ENCODE assay signal across 8 cellular contexts in genomic region chr12:12588436-12588835, GRCh38. TPM values are rescaled to one million over a fixed set of nuclear protein-coding genes. Genes with fewer than 3 reads are reported as not detected.
DNase-seq lines count a peak whose midpoint lies in the region; ATAC-seq and TF ChIP-seq lines count a peak whose summit lies in the region.
"Not testable (repeated sequence)": the region's sequence is repeated elsewhere in the genome, so short reads cannot be mapped to it uniquely, and the experiment has no call there.

No MANE protein-coding gene starts in this region.

- H3K79me1 ChIP-seq in trophoblast cell (ENCODE audit: low read length), result not testable (repeated sequence)

- H4K8ac ChIP-seq in trophoblast cell (ENCODE audit: low read depth, low read length), result not testable (repeated sequence)

- peaks cover 11% of the 10 kb centered on the region for H3K4me1 Mint-ChIP-seq in GM23338
- not testable (repeated sequence) for H3K4me1 Mint-ChIP-seq in type B pancreatic cell (ENCODE audit: unreplicated experiment)

- TF ChIP-seq POLR2A in prostate gland (IDR thresholded peaks at IDR 0.05), result not testable (repeated sequence)

- not testable (repeated sequence) for H2BK12ac ChIP-seq in trophoblast cell (ENCODE audit: low read length)

- not testable (repeated sequence) for H2BK120ac ChIP-seq in trophoblast cell (ENCODE audit: insufficient read depth, low read length, poor library complexity)

- not testable (repeated sequence) for DNase-seq in GM23338 (ENCODE audit: low spot score); PC-3; PC-9; prostate gland (ENCODE audit: low spot score); type B pancreatic cell (ENCODE audit: extremely low spot score, unreplicated experiment)
- peak; percentile 73 to 83 for DNase-seq in trophoblast cell

- H2AK5ac ChIP-seq in trophoblast cell (ENCODE audit: low read length), result not testable (repeated sequence)

- not testable (repeated sequence) for H3K4me1 ChIP-seq in GM23338 (ENCODE audit: insufficient read depth)
- H3K4me1 ChIP-seq in PC-3 (ENCODE audit: insufficient read depth, low read length) (peaks cover 60% of the 10 kb centered on the region), PC-9 (replicated peaks; ENCODE audit: insufficient read depth) (peaks cover 71% of the 10 kb centered on the region), trophoblast cell (ENCODE audit: control insufficient read depth in 1 of 2, insufficient read depth in 2 of 2, low read length in 2 of 2) (peaks cover 6 to 14% of the 10 kb centered on the region in 2 experiments), prostate gland (replicated peaks) (peaks cover 11% of the 10 kb centered on the region)

- H3K18ac ChIP-seq in trophoblast cell (ENCODE audit: low read length), result not testable (repeated sequence)

- TF ChIP-seq CTCF in C4-2B (conservative IDR thresholded peaks at IDR 0.05); GM23338 (conservative IDR thresholded peaks at IDR 0.05; ENCODE audit: low read depth in 2 of 2); PC-3 (conservative IDR thresholded peaks at IDR 0.05; ENCODE audit: low read depth, low read length); PC-9 (conservative IDR thresholded peaks at IDR 0.05); VCaP (conservative IDR thresholded peaks at IDR 0.05); prostate gland (IDR thresholded peaks at IDR 0.05); type B pancreatic cell (conservative IDR thresholded peaks at IDR 0.05): not testable (repeated sequence)

- not testable (repeated sequence) for H4K12ac ChIP-seq in trophoblast cell (ENCODE audit: low read depth, low read length)

- WGBS in trophoblast cell (ENCODE audit: extremely low coverage, insufficient coverage, insufficient read length), result no CpG with 5 or more reads among the region's 3 CpGs
- 80% methylated on average over 3 of the region's 3 CpGs for WGBS in prostate gland

- not testable (repeated sequence) for H3F3A ChIP-seq in GM23338 (replicated peaks; ENCODE audit: low read depth); PC-3 (ENCODE audit: low read length, unreplicated experiment)
- H3F3A ChIP-seq in PC-9 (ENCODE audit: insufficient read depth, low read depth), result peaks cover 33% of the 10 kb centered on the region

- H3K27ac ChIP-seq in C4-2B, result peak overlapping the region; percentile 88
- H3K27ac ChIP-seq in GM23338 (ENCODE audit: low read depth); trophoblast cell (ENCODE audit: low read depth, low read length): not testable (repeated sequence)
- peak overlapping the region; percentile 97 for H3K27ac ChIP-seq in PC-3 (ENCODE audit: low read length)
- H3K27ac ChIP-seq in PC-9, result peak overlapping the region; percentile 56
- H3K27ac ChIP-seq in VCaP, result peak overlapping the region; percentile 96
- H3K27ac ChIP-seq in prostate gland, result peak overlapping the region; percentile 74 to 80

- not testable (repeated sequence) for H3K27ac Mint-ChIP-seq in GM23338
- H3K27ac Mint-ChIP-seq in type B pancreatic cell, result peak overlapping the region; percentile 64

- ATAC-seq in GM23338, PC-3: not testable (repeated sequence)

- not testable (repeated sequence) for H3K14ac ChIP-seq in trophoblast cell (ENCODE audit: low read length)

- CTCF ChIA-PET in PC-3 (lab: Charles Lee), result not testable (repeated sequence)
- CTCF ChIA-PET in PC-9 (lab: Charles Lee), result interaction anchor here (0.6 to 1.0 kb wide), 3 partner anchors 24 to 921 kb away, joined by 4 to 12 read pairs (median 10); no protein-coding TSS in a partner anchor

- not testable (repeated sequence) for H3K36me3 Mint-ChIP-seq in GM23338 (ENCODE audit: low read depth)
- H3K36me3 Mint-ChIP-seq in type B pancreatic cell, result peaks cover 22% of the 10 kb centered on the region

- not testable (repeated sequence) for H4K20me1 ChIP-seq in GM23338 (replicated peaks; ENCODE audit: insufficient read depth); PC-3 (ENCODE audit: low read length); PC-9 (ENCODE audit: insufficient read depth)

- BruUV-seq in PC-3 (replicated peaks; lab: Mats Ljungman, UMichigan); PC-9 (replicated peaks; lab: Mats Ljungman, UMichigan): not testable (repeated sequence)

- 0 out of 2 replicates have a peak overlapping the region, but pooled peaks have one; percentile 38 for H2AFZ ChIP-seq in GM23338
- not testable (repeated sequence) for H2AFZ ChIP-seq in PC-3 (ENCODE audit: low read length); PC-9; trophoblast cell (ENCODE audit: insufficient read depth, low read length, poor library complexity)

- not testable (repeated sequence) for H3K79me2 ChIP-seq in GM23338 (replicated peaks; ENCODE audit: insufficient read depth); PC-3 (ENCODE audit: low read length); PC-9 (ENCODE audit: low read depth); trophoblast cell (ENCODE audit: control insufficient read depth, insufficient read depth, low read length, poor library complexity)

- H4K91ac ChIP-seq in trophoblast cell (ENCODE audit: low read depth, low read length), result not testable (repeated sequence)

- H3K23ac ChIP-seq in trophoblast cell (ENCODE audit: low read length), result not testable (repeated sequence)

- not testable (repeated sequence) for H3K4me3 ChIP-seq in GM23338; PC-3 (ENCODE audit: low read length); PC-9; trophoblast cell (ENCODE audit: low read depth, low read length); prostate gland

- not testable (repeated sequence) for H3K4me2 ChIP-seq in GM23338; trophoblast cell (ENCODE audit: low read length)
- H3K4me2 ChIP-seq in PC-3 (ENCODE audit: low read length), result peak overlapping the region; percentile 68; the same call in 1 of the 2 replicates
- H3K4me2 ChIP-seq in PC-9, result peak overlapping the region; percentile 49

- not testable (repeated sequence) for H3K4me3 Mint-ChIP-seq in GM23338, type B pancreatic cell

- H3K9me2 ChIP-seq in GM23338 (ENCODE audit: insufficient read depth); PC-3 (replicated peaks; ENCODE audit: low read length); PC-9 (ENCODE audit: insufficient read depth): not testable (repeated sequence)

- not testable (repeated sequence) for H3K27me3 ChIP-seq in GM23338 (ENCODE audit: insufficient read depth); PC-3 (ENCODE audit: low read length); PC-9 (ENCODE audit: insufficient read depth, low read depth); trophoblast cell (ENCODE audit: insufficient read depth, low read length); prostate gland (replicated peaks; ENCODE audit: insufficient read depth)

- H3K27me3 Mint-ChIP-seq in GM23338 (ENCODE audit: insufficient read depth, low read depth, poor library complexity), result not testable (repeated sequence)
- H3K27me3 Mint-ChIP-seq in type B pancreatic cell, result peaks cover 11% of the 10 kb centered on the region

- not testable (repeated sequence) for H2BK5ac ChIP-seq in trophoblast cell (ENCODE audit: low read depth, low read length, poor library complexity)

- H3K9me3 ChIP-seq in PC-3 (ENCODE audit: low read length); PC-9 (ENCODE audit: insufficient read depth, low read depth); trophoblast cell (ENCODE audit: insufficient read depth, low read depth, low read length); prostate gland: not testable (repeated sequence)

- intact Hi-C loops in PC-3 (cut with micrococcal nuclease); PC-9 (cut with micrococcal nuclease; ENCODE audit: unreplicated experiment); prostate gland (cut with DNase I): not testable (repeated sequence)

- POLR2A ChIA-PET in PC-3 (lab: Charles Lee; ENCODE audit: unreplicated experiment); PC-9 (lab: Charles Lee; ENCODE audit: unreplicated experiment): not testable (repeated sequence)

- H3K9me3 Mint-ChIP-seq in GM23338, result not testable (repeated sequence)
- H3K9me3 Mint-ChIP-seq in type B pancreatic cell, result peaks cover 14% of the 10 kb centered on the region

- not testable (repeated sequence) for H3K36me3 ChIP-seq in GM23338 (ENCODE audit: insufficient read depth); PC-3 (ENCODE audit: low read depth, low read length); PC-9 (ENCODE audit: low read depth); trophoblast cell (ENCODE audit: control insufficient read depth in 1 of 2, insufficient read depth in 2 of 2, low read length in 2 of 2); prostate gland

- H3K4ac ChIP-seq in trophoblast cell (ENCODE audit: low read depth, low read length), result not testable (repeated sequence)

- peak overlapping the region; percentile 87 for H3K9ac ChIP-seq in PC-3 (ENCODE audit: low read length)
- H3K9ac ChIP-seq in trophoblast cell (ENCODE audit: low read length), result not testable (repeated sequence)

RNA-seq across cellular contexts. Expression of gene CREBL2, which starts 23.2 kb away (rescaled TPM):
- total RNA-seq in GM23338 (2014; rRNA removed; shearing (Covaris generic)), result 20.5 and 21.6 TPM in 2 replicates
- 9.0 and 9.3 TPM in 2 replicates for polyA plus RNA-seq in GM23338 (2016; fragmentation: Nextera tagmentation; extraction: Ambion mirVana)
- 11.7 and 14.2 TPM in 2 replicates for total RNA-seq in PC-3 (2014; rRNA removed)
- total RNA-seq in PC-9 (2021), result 26.6 and 30.3 TPM in 2 replicates
- polyA plus RNA-seq in trophoblast cell (2013), result 7.9 and 8.0 TPM in 2 replicates
- total RNA-seq in prostate gland, result 10 to 100 TPM; 48.1 to 59.8 TPM
- total RNA-seq in type B pancreatic cell (ENCODE audit: low replicate concordance), result 11.9 and 21.4 TPM in 2 replicates

RNA-seq across cellular contexts. Expression of gene DUSP16, which starts 25.8 kb away (rescaled TPM):
- 52.8 and 59.4 TPM in 2 replicates for total RNA-seq in GM23338 (2014; rRNA removed; shearing (Covaris generic))
- polyA plus RNA-seq in GM23338 (2016; fragmentation: Nextera tagmentation; extraction: Ambion mirVana), result 11.7 and 12.5 TPM in 2 replicates
- total RNA-seq in PC-3 (2014; rRNA removed) (4.4 and 6.7 TPM in 2 replicates), PC-9 (2021) (23.6 and 24.8 TPM in 2 replicates), prostate gland (10 to 100 TPM; 60.8 to 87.0 TPM), type B pancreatic cell (ENCODE audit: low replicate concordance) (52.1 and 240 TPM in 2 replicates)
- 12.5 and 12.7 TPM in 2 replicates for polyA plus RNA-seq in trophoblast cell (2013)
